ENCODE assay signal across 9 cellular contexts in the genomic region with DNA sequence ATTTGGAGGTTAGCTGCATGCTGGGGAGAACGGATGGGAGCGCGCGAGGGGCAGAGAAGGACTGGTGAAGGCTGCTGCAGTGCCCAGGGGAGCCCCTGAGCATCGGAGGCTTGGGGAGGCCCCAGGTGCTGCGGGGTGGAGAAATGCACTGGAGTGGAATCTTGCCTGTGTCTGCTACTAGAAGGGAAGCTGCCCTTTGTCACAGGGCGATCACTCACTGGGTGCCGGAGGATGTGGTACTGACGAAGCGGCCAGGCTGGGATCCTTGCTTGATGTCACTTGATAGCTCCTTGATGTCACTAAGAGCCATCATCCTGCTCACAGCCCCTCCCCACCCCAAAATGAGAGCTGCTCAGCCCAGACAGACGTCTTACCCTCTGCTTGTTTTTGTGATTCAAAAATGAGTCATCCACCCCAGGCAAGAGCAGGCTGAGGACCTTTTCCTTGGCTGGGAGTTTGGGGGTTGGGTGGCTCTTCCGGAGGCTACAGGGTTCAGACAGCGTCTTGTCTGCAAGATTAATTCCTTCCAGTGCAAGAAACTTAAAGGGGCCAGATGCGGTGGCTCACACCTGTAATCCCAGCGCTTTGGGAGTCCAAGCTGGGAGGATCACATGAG.
A peak's percentile ranks its signal among the peaks of the same experiment; 100 is the strongest.
DNase-seq lines count a peak whose midpoint lies in the region; ATAC-seq, FAIRE-seq and TF ChIP-seq lines count a peak whose summit lies in the region.
"Had no signal": no experiment of that assay in that cellular context is flagged by ENCODE, and none has a peak within 500 bp of the region (broad histone marks: within the 10 kb centered on the region; RNA-seq: fewer than 3 reads in every experiment).

No MANE protein-coding gene starts in this region.

- no peak for TF ChIP-seq POLR2A in HCT116 (IDR thresholded peaks at IDR 0.05; ENCODE audit: borderline replicate concordance, extremely low read depth, insufficient read depth, insufficient read length)

- no peak overlapping the region for H2AFZ ChIP-seq in HCT116 (ENCODE audit: low read depth, low read length, poor library complexity, severe bottlenecking)

- no peaks in the 10 kb centered on the region for H3K9me3 Mint-ChIP-seq in activated CD4-positive, alpha-beta T cell treated with anti-CD3 and anti-CD28 coated beads, Interleukin-2, amount 10 ng/mL, durations not matched to agents 7 days and 5 days

- no peaks in the 10 kb centered on the region for H3K36me3 ChIP-seq in HCT116 (ENCODE audit: control insufficient read depth in 1 of 2, insufficient read depth in 2 of 2, low read length in 2 of 2)

- H3K79me2 ChIP-seq in HCT116 (ENCODE audit: insufficient read depth, low read length) = no peaks in the 10 kb centered on the region

- intact Hi-C loops in HCT116 (cut with micrococcal nuclease) = no loop called here

- no peaks in the 10 kb centered on the region for H3K9me2 ChIP-seq in HCT116 (ENCODE audit: insufficient read depth)

- no peaks in the 10 kb centered on the region for H3K36me3 Mint-ChIP-seq in activated CD4-positive, alpha-beta T cell treated with anti-CD3 and anti-CD28 coated beads, Interleukin-2, amount 10 ng/mL, durations not matched to agents 7 days and 5 days (ENCODE audit: low read depth)

- BruUV-seq in HCT116 (replicated peaks; lab: Mats Ljungman, UMichigan) = no TSS peak

- no peak overlapping the region for H3K27ac Mint-ChIP-seq in activated CD4-positive, alpha-beta T cell treated with anti-CD3 and anti-CD28 coated beads, Interleukin-2, amount 10 ng/mL, durations not matched to agents 7 days and 5 days

- no peak overlapping the region for H3K4me3 Mint-ChIP-seq in activated CD4-positive, alpha-beta T cell treated with anti-CD3 and anti-CD28 coated beads, Interleukin-2, amount 10 ng/mL, durations not matched to agents 7 days and 5 days

- CTCF ChIA-PET in AG04450 (lab: Charles Lee) (no interaction called here), HCT116 (lab: Charles Lee) (no interaction called here)
- CTCF ChIA-PET in activated CD4-positive, alpha-beta T cell treated with anti-CD3 and anti-CD28 coated beads, Interleukin-2, amount 10 ng/mL, durations not matched to agents 7 days and 5 days (lab: Charles Lee) = interaction anchor here (0.9 to 2.2 kb wide), 2 partner anchors 12 to 13 kb away, joined by 3 to 5 read pairs; no protein-coding TSS in a partner anchor

- H3K4me1 Mint-ChIP-seq in activated CD4-positive, alpha-beta T cell treated with anti-CD3 and anti-CD28 coated beads, Interleukin-2, amount 10 ng/mL, durations not matched to agents 7 days and 5 days = peaks cover 12% of the 10 kb centered on the region

- H3K4me3 ChIP-seq in AG04450 (ENCODE audit: low read depth, low read length) = no peak overlapping the region
- no peak overlapping the region for H3K4me3 ChIP-seq in HCT116 (replicated peaks in 1 of 2; ENCODE audit: low read depth in 1 of 2, low read length in 2 of 2)

- H3K27me3 ChIP-seq in AG04450 (ENCODE audit: control insufficient read depth, insufficient read depth, low read length) (peaks cover 4% of the 10 kb centered on the region), HCT116 (ENCODE audit: insufficient read depth, low read length) (peaks cover 66% of the 10 kb centered on the region)

- RAD21 ChIA-PET in HCT116 (lab: Charles Lee; ENCODE audit: low non-redundant PET in 1 of 2, low total read pairs in 2 of 2, uncharacterized antibody in 2 of 2, unreplicated experiment in 2 of 2) = no interaction called here

- H3K9me3 ChIP-seq in AG04450 (ENCODE audit: control insufficient read depth, insufficient read depth, low read length) (no peaks in the 10 kb centered on the region), HCT116 (ENCODE audit: control insufficient read depth in 1 of 2, insufficient read depth in 1 of 2, low read depth in 1 of 2, low read length in 2 of 2) (no peaks in the 10 kb centered on the region)

- peaks cover 16% of the 10 kb centered on the region for H3K27me3 Mint-ChIP-seq in activated CD4-positive, alpha-beta T cell treated with anti-CD3 and anti-CD28 coated beads, Interleukin-2, amount 10 ng/mL, durations not matched to agents 7 days and 5 days

- TF ChIP-seq CTCF in AG04450 (IDR thresholded peaks at IDR 0.05; ENCODE audit: low read depth, low read length) (no peak), HCT116 (IDR thresholded peaks at IDR 0.05 in 2 of 3, conservative IDR thresholded peaks at IDR 0.05 in 1 of 3; ENCODE audit: borderline replicate concordance in 1 of 3, insufficient read depth in 1 of 3, low read depth in 2 of 3, low read length in 2 of 3) (no peak), D721Med (IDR thresholded peaks at IDR 0.05; ENCODE audit: insufficient read depth, missing control alignments) (no peak)

- peak overlapping the region; percentile 44 for H3K4me2 ChIP-seq in HCT116 (ENCODE audit: low read length)

- no peaks in the 10 kb centered on the region; the same call in 1 of the 2 replicates for H4K20me1 ChIP-seq in HCT116 (ENCODE audit: insufficient read depth)

- peaks cover 9 to 10% of the 10 kb centered on the region in 2 experiments; a peak in 3 of 4 replicates for H3K4me1 ChIP-seq in HCT116 (ENCODE audit: control insufficient read depth in 1 of 2, insufficient read depth in 2 of 2, low read length in 2 of 2)

- H3K27ac ChIP-seq in AG04450 (ENCODE audit: low read depth, low read length) (no peak overlapping the region), HCT116 (ENCODE audit: low read depth, low read length) (no peak overlapping the region)

- TF ChIP-seq RAD21 in HCT116 (IDR thresholded peaks at IDR 0.05; ENCODE audit: low read depth) = no peak

- DNase-seq in AG04450 (ENCODE audit: low read depth, low spot score) (peak; percentile 6), HCT116 (ENCODE audit: low read depth, low spot score) (no peak), islet precursor cell (peak; percentile 97), cerebellar nuclear complex (lab: John Stamatoyannopoulos, UW) (no peak), D721Med (ENCODE audit: insufficient read length, low spot score) (no peak)
- peak; percentile 21 for DNase-seq in activated CD4-positive, alpha-beta T cell treated with anti-CD3 and anti-CD28 coated beads, Interleukin-2, amount 10 ng/mL, durations not matched to agents 7 days and 5 days
- DNase-seq: SHP77 had no signal

- POLR2A ChIA-PET in AG04450 (lab: Yijun Ruan, JAX) = no interaction called here
- POLR2A ChIA-PET in HCT116 (lab: Charles Lee) = no interaction called here
- POLR2A ChIA-PET in activated CD4-positive, alpha-beta T cell treated with anti-CD3 and anti-CD28 coated beads, Interleukin-2, amount 10 ng/mL, durations not matched to agents 7 days and 5 days (lab: Charles Lee) = no interaction called here

- ATAC-seq in HCT116 (peak; percentile 77), GM21723 (IDR thresholded peaks at IDR 0.05; ENCODE audit: unreplicated experiment) (no peak), GM18858 (IDR thresholded peaks at IDR 0.05; ENCODE audit: unreplicated experiment) (no peak)

- no peak overlapping the region for H3K9ac ChIP-seq in HCT116 (ENCODE audit: low read length)

- FAIRE-seq in D721Med (lab: Jason Lieb, UNC) = no peak

TF ChIP-seq in HCT116, 20 proteins besides CTCF, POLR2A, EP300 and RAD21:
- TF ChIP-seq TCF7L2 (IDR thresholded peaks at IDR 0.05; ENCODE audit: borderline replicate concordance, extremely low read depth, insufficient read depth, insufficient read length) (peak; percentile 10), POLR2AphosphoS5 (IDR thresholded peaks at IDR 0.05; ENCODE audit: low read depth, low read length) (no peak), ELF1 (IDR thresholded peaks at IDR 0.05; ENCODE audit: borderline replicate concordance, low read depth) (no peak), EGR1 (IDR thresholded peaks at IDR 0.05; ENCODE audit: low read depth) (no peak), SP1 (IDR thresholded peaks at IDR 0.05; ENCODE audit: low read depth) (peak; percentile 27; the same call in 1 of the 2 replicates), JUND (IDR thresholded peaks at IDR 0.05) (peak; percentile 50), EZH2phosphoT487 (IDR thresholded peaks at IDR 0.05; ENCODE audit: borderline replicate concordance) (no peak), FOSL1 (IDR thresholded peaks at IDR 0.05; ENCODE audit: low read depth) (peak; percentile 69)
- TF ChIP-seq, protein P1, sequence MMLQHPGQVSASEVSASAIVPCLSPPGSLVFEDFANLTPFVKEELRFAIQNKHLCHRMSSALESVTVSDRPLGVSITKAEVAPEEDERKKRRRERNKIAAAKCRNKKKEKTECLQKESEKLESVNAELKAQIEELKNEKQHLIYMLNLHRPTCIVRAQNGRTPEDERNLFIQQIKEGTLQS (IDR thresholded peaks at IDR 0.05) = no peak

Comparison
In these comparisons a context has a peak if more than half of its experiments do, and no peak if none do; other contexts are left out.
1. DNase-seq: peak in AG04450 (single experiment), activated CD4-positive, alpha-beta T cell treated with anti-CD3 and anti-CD28 coated beads, Interleukin-2, amount 10 ng/mL, durations not matched to agents 7 days and 5 days (single experiment) and islet precursor cell (single experiment); none in HCT116 (single experiment), cerebellar nuclear complex (0 of 2) and D721Med (single experiment).